Comparison of ENCODE assay signal across 16 cellular contexts in genomic region chr2:203683421-203683820, GRCh38. TPM values are rescaled to one million over a fixed set of nuclear protein-coding genes. Genes with fewer than 3 reads are reported as not detected.
DNase-seq lines count a peak whose midpoint lies in the region; ATAC-seq, FAIRE-seq and TF ChIP-seq lines count a peak whose summit lies in the region.
"Had no signal": no experiment of that assay in that cellular context is flagged by ENCODE, and none has a peak within 500 bp of the region (broad histone marks: within the 10 kb centered on the region; RNA-seq: fewer than 3 reads in every experiment).

No MANE protein-coding gene starts in this region.

- no peak for ATAC-seq in RWPE2 (ENCODE audit: low read depth)
- no peak for ATAC-seq in GM19455 (IDR thresholded peaks at IDR 0.05; ENCODE audit: unreplicated experiment)
- ATAC-seq: K562 had no signal

- TF ChIP-seq EP300 in tibial nerve (IDR thresholded peaks at IDR 0.05): no peak

- DNase-seq in RWPE2 (ENCODE audit: low spot score) (no peak), endothelial cell of umbilical vein (ENCODE audit: low read depth, low spot score) (peak; percentile 50), tibial nerve (ENCODE audit: low spot score in 2 of 2) (no peak), immature natural killer cell (no peak), OCI-M1 (lab: John Stamatoyannopoulos, UW) (no peak)
- DNase-seq: activated naive CD4-positive, alpha-beta T cell; H7; natural killer cell; NCI-H1417; NCI-H446 treated with DMSO at 0.1 percent for 48 hours had no signal

- H3K36me3 Mint-ChIP-seq in nephron (ENCODE audit: low read depth): no peaks in the 10 kb centered on the region
- H3K36me3 Mint-ChIP-seq in immature natural killer cell: peaks cover 0 to 5% (median 5%) of the 10 kb centered on the region in 3 donors
- H3K36me3 Mint-ChIP-seq: natural killer cell had no signal

- POLR2A ChIA-PET in endothelial cell of umbilical vein (lab: Charles Lee): interaction anchor here (0.9 to 1.4 kb wide), 2 partner anchors 8 to 9 kb away, joined by 3 read pairs; no protein-coding TSS in a partner anchor

- H3K27me3 ChIP-seq in RWPE2 (ENCODE audit: insufficient read depth, poor library complexity, severe bottlenecking) (no peaks in the 10 kb centered on the region), endothelial cell of umbilical vein (ENCODE audit: control insufficient read depth in 2 of 2, insufficient read depth in 2 of 2, low read length in 2 of 2) (no peaks in the 10 kb centered on the region), tibial nerve (no peaks in the 10 kb centered on the region)

- TSS peak; percentile 24 for BruUV-seq in endothelial cell of umbilical vein (replicated peaks; lab: Mats Ljungman, UMichigan)

- CTCF ChIA-PET in endothelial cell of umbilical vein (lab: Charles Lee): interaction anchor here (1.0 to 4.7 kb wide), 3 partner anchors 97 to 132 kb away, joined by 3 to 25 read pairs (median 4); no protein-coding TSS in a partner anchor

- peak overlapping the region; percentile 6 for H2AFZ ChIP-seq in endothelial cell of umbilical vein (ENCODE audit: low read depth, low read length)

- H3K27me3 Mint-ChIP-seq in nephron (ENCODE audit: low read depth) (no peaks in the 10 kb centered on the region), immature natural killer cell (ENCODE audit: low read depth in 3 of 3) (peaks cover 6 to 13% (median 13%) of the 10 kb centered on the region in 3 donors)

- H3K9me1 ChIP-seq in endothelial cell of umbilical vein (replicated peaks; ENCODE audit: control insufficient read depth, extremely low read depth, insufficient read depth, low read length): no peaks in the 10 kb centered on the region

- TF ChIP-seq POLR2A in endothelial cell of umbilical vein (IDR thresholded peaks at IDR 0.05; ENCODE audit: low read depth, low read length): no peak
- no peak for TF ChIP-seq POLR2A in tibial nerve (IDR thresholded peaks at IDR 0.05)

- H3K4me1 ChIP-seq in RWPE2 (ENCODE audit: insufficient read depth, poor library complexity, severe bottlenecking): peaks cover 61% of the 10 kb centered on the region
- H3K4me1 ChIP-seq in endothelial cell of umbilical vein (ENCODE audit: control insufficient read depth, extremely low read depth, insufficient read depth, low read length): peaks cover 52% of the 10 kb centered on the region
- H3K4me1 ChIP-seq in tibial nerve: peaks cover 0 to 80% (median 46%) of the 10 kb centered on the region in 4 donors

- H3K27ac ChIP-seq in RWPE2 (ENCODE audit: poor library complexity, severe bottlenecking) (peak overlapping the region; percentile 85), endothelial cell of umbilical vein (ENCODE audit: insufficient read depth, low read depth, low read length) (peak overlapping the region; percentile 98), tibial nerve (peak overlapping the region in 3 of 4 donors; percentile 19 to 92 (median 83))
- H3K27ac ChIP-seq: C4-2B had no signal

- no peak for TF ChIP-seq CTCF in RWPE2 (IDR thresholded peaks at IDR 0.05; ENCODE audit: poor library complexity, severe bottlenecking)
- no peak for TF ChIP-seq CTCF in endothelial cell of umbilical vein (IDR thresholded peaks at IDR 0.05; ENCODE audit: extremely low read depth in 1 of 2, insufficient read depth in 1 of 2, low read depth in 1 of 2, low read length in 2 of 2)
- no peak for TF ChIP-seq CTCF in nephron (IDR thresholded peaks at IDR 0.05; ENCODE audit: unreplicated experiment in 3 of 3)
- TF ChIP-seq CTCF in tibial nerve (IDR thresholded peaks at IDR 0.05): no peak

- H3K4me3 Mint-ChIP-seq in nephron: no peak overlapping the region
- no peak overlapping the region for H3K4me3 Mint-ChIP-seq in immature natural killer cell
- H3K4me3 Mint-ChIP-seq: natural killer cell had no signal

- H3K9me3 Mint-ChIP-seq in nephron (no peaks in the 10 kb centered on the region), immature natural killer cell (no peaks in the 10 kb centered on the region)
- H3K9me3 Mint-ChIP-seq: natural killer cell had no signal

- H3K4me1 Mint-ChIP-seq in nephron (peaks cover 68% of the 10 kb centered on the region), immature natural killer cell (peaks cover 0 to under 1% of the 10 kb centered on the region in 2 donors)

- intact Hi-C loops in endothelial cell of umbilical vein (cut with micrococcal nuclease): loop anchor here (1.0 to 10.0 kb wide), 6 partner anchors 9 to 1049 kb away; partner anchors contain the start of genes ABI2 and FAM117B

- dilution Hi-C loops in endothelial cell of umbilical vein (cut with MboI; ENCODE audit: extremely low pct_ligation_motif_present, low sequenced_read_pairs): no loop called here

- H3K36me3 ChIP-seq in RWPE2 (ENCODE audit: low read depth): no peaks in the 10 kb centered on the region
- no peaks in the 10 kb centered on the region for H3K36me3 ChIP-seq in endothelial cell of umbilical vein (ENCODE audit: control insufficient read depth in 2 of 2, extremely low read depth in 1 of 2, insufficient read depth in 2 of 2, low read length in 2 of 2)
- H3K36me3 ChIP-seq in tibial nerve: no peaks in the 10 kb centered on the region

- no peaks in the 10 kb centered on the region for H3K79me2 ChIP-seq in endothelial cell of umbilical vein (ENCODE audit: control insufficient read depth, insufficient read depth, low read length)

- H3K4me2 ChIP-seq in endothelial cell of umbilical vein (ENCODE audit: insufficient read depth, low read length): peak overlapping the region; percentile 46

- peak overlapping the region; percentile 75 for H3K9ac ChIP-seq in endothelial cell of umbilical vein (replicated peaks; ENCODE audit: extremely low read depth, insufficient read depth, low read length)

- FAIRE-seq in endothelial cell of umbilical vein (lab: Jason Lieb, UNC): peak; percentile 40
- FAIRE-seq: bronchial epithelial cell, K562 had no signal

- no peak overlapping the region for H3K4me3 ChIP-seq in RWPE2 (ENCODE audit: severe bottlenecking)
- H3K4me3 ChIP-seq in endothelial cell of umbilical vein (replicated peaks in 1 of 3; ENCODE audit: insufficient read depth in 1 of 3, low read depth in 1 of 3, low read length in 3 of 3): no peak overlapping the region
- H3K4me3 ChIP-seq in tibial nerve: no peak overlapping the region
- H3K4me3 ChIP-seq: K562 had no signal

- WGBS in tibial nerve, 2 donors: 83 to 88% methylated on average over 4 of the region's 4 CpGs

- no peaks in the 10 kb centered on the region for H4K20me1 ChIP-seq in endothelial cell of umbilical vein (replicated peaks; ENCODE audit: control insufficient read depth, extremely low read depth, insufficient read depth, low read length)

- no peaks in the 10 kb centered on the region for H3K9me3 ChIP-seq in RWPE2 (ENCODE audit: severe bottlenecking)
- no peaks in the 10 kb centered on the region for H3K9me3 ChIP-seq in endothelial cell of umbilical vein (replicated peaks; ENCODE audit: control insufficient read depth, insufficient read depth, low read length)
- no peaks in the 10 kb centered on the region for H3K9me3 ChIP-seq in tibial nerve

- H3K27ac Mint-ChIP-seq in nephron (peak overlapping the region; percentile 46 to 53 (median 47)), immature natural killer cell (no peak overlapping the region)

TF ChIP-seq in endothelial cell of umbilical vein, 7 proteins besides CTCF, POLR2A, EP300 and RAD21:
- TF ChIP-seq MYC (IDR thresholded peaks at IDR 0.05; ENCODE audit: low read depth, low read length) (no peak), MAX (IDR thresholded peaks at IDR 0.05; ENCODE audit: insufficient read depth, insufficient read length) (no peak), JUN (IDR thresholded peaks at IDR 0.05; ENCODE audit: borderline replicate concordance, insufficient read depth, insufficient read length, low read depth) (no peak), EZH2 (IDR thresholded peaks at IDR 0.05; ENCODE audit: borderline replicate concordance, low read depth, low read length, severe bottlenecking) (no peak), POLR2AphosphoS5 (IDR thresholded peaks at IDR 0.05; ENCODE audit: insufficient read depth, low read depth, low read length) (no peak), FOS (IDR thresholded peaks at IDR 0.05; ENCODE audit: borderline replicate concordance, insufficient read depth, low read length) (no peak), GATA2 (IDR thresholded peaks at IDR 0.05; ENCODE audit: insufficient read depth, insufficient read length, low read depth, low read length) (no peak)

RNA-seq across cellular contexts. Expression of gene CD28, which starts 23.0 kb away (rescaled TPM):
- 0.15 TPM in 1 of 2 replicates, not detected in the other for total RNA-seq in endothelial cell of umbilical vein
- polyA plus RNA-seq in endothelial cell of umbilical vein: not detected in 2 replicates
- polyA plus RNA-seq in endothelial cell of umbilical vein (2011; cell fraction: cytosol; rRNA removed): not detected in 2 replicates
- not detected in 2 replicates for polyA plus RNA-seq in endothelial cell of umbilical vein (2011; cell fraction: nucleus; rRNA removed)
- polyA plus RNA-seq in endothelial cell of umbilical vein (2012): not detected in 2 replicates
- 0.04 TPM in 1 of 2 replicates, not detected in the other for polyA minus RNA-seq in endothelial cell of umbilical vein
- not detected for polyA minus RNA-seq in endothelial cell of umbilical vein (2011; cell fraction: cytosol; rRNA and poly(A)+ RNA removed)
- polyA minus RNA-seq in endothelial cell of umbilical vein (2011; cell fraction: nucleus; rRNA and poly(A)+ RNA removed): not detected in 2 replicates
- 10 to 100 TPM in 1 of 4 donors, under 1 TPM in 3; 0.22 to 13.8 (median 0.60) TPM for total RNA-seq in tibial nerve
- polyA plus RNA-seq in immature natural killer cell: under 1 TPM; 0.04 to 0.37 (median 0.13) TPM
- total RNA-seq: bronchial epithelial cell, Daoy, H7 had no signal

Comparison
In these comparisons a context has a peak if more than half of its experiments do, and no peak if none do; other contexts are left out.
1. H3K27ac Mint-ChIP-seq: peak in nephron (3 of 3); none in immature natural killer cell (0 of 6).
2. Peak in every context shown above with its lines, with median percentiles within 50 percentile points of each other: H3K27ac ChIP-seq.